ENCODE assay signal across 8 cellular contexts in the genomic region with DNA sequence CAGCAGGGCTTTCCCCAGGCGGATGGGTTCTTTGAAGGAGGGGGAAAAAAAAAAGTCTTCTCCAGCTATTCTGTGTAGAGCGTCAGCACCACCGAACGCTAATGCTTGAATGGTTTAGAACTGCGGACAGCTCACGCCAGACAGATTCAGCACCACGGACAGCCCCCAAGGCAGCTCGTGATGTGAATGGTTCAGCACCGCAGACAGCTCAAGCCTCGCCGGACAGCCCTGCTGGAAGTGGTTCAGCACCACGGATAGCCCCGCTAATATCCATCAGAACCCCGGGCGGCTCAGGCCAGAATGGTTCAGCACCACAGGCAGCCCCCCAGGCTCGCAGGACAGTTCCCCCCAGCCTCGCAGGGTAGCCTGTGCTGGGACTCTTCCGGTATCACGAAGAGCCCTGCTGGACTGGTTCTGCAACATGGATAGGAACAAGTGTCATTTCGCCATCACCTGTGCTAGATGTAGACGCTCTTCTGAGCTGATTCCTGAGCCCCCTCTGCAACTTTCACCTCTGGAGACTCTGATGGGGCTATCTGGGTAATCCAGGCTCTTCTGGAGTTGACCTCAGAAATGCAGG. TPM values are rescaled to one million over a fixed set of nuclear protein-coding genes. Genes with fewer than 3 reads are reported as not detected.
DNase-seq lines count a peak whose midpoint lies in the region; ATAC-seq and TF ChIP-seq lines count a peak whose summit lies in the region.

No MANE protein-coding gene starts in this region.

- no peak overlapping the region for H2AFZ ChIP-seq in neural progenitor cell (replicated peaks)

- H3K4me3 ChIP-seq in AG04449 (ENCODE audit: low read depth, low read length): no peak overlapping the region
- no peak overlapping the region for H3K4me3 ChIP-seq in neural progenitor cell

- DNase-seq in AG04449 (ENCODE audit: low read depth, low spot score): peak; percentile 7
- DNase-seq in HS-27A (ENCODE audit: low read depth): peak; percentile 3
- peak; percentile 89 for DNase-seq in WTC11 (ENCODE audit: low spot score)
- DNase-seq in foreskin keratinocyte: peak; percentile 29 to 54
- peak; percentile 95 for DNase-seq in neural progenitor cell (ENCODE audit: low spot score)
- DNase-seq in NCI-H1436 treated with DMSO at 0.1 percent for 48 hours (lab: John Stamatoyannopoulos, UW): no peak
- DNase-seq in SKM-1 treated with dmso at 0.1 percent for 144 hours (lab: John Stamatoyannopoulos, UW; ENCODE audit: unreplicated experiment): no peak

- CTCF ChIA-PET in AG04449 (lab: Yijun Ruan, JAX): no interaction called here
- CTCF ChIA-PET in WTC11 (lab: Charles Lee): no interaction called here

- H3K27me3 ChIP-seq in foreskin keratinocyte: no peaks in the 10 kb centered on the region
- H3K27me3 ChIP-seq in neural progenitor cell: no peaks in the 10 kb centered on the region

- H3K36me3 ChIP-seq in neural progenitor cell: no peaks in the 10 kb centered on the region

- TF ChIP-seq CTCF in AG04449 (IDR thresholded peaks at IDR 0.05; ENCODE audit: insufficient read depth, low read length, missing control alignments): no peak
- no peak for TF ChIP-seq CTCF in WTC11 (IDR thresholded peaks at IDR 0.05)
- no peak for TF ChIP-seq CTCF in foreskin keratinocyte (conservative IDR thresholded peaks at IDR 0.05)
- TF ChIP-seq CTCF in neural progenitor cell (IDR thresholded peaks at IDR 0.05): no peak

- no peaks in the 10 kb centered on the region for H3K4me1 Mint-ChIP-seq in WTC11
- no peaks in the 10 kb centered on the region for H3K4me1 Mint-ChIP-seq in neural progenitor cell

- peaks cover under 1% of the 10 kb centered on the region for H3K27me3 Mint-ChIP-seq in WTC11 (ENCODE audit: low read depth)
- peaks cover 2% of the 10 kb centered on the region for H3K27me3 Mint-ChIP-seq in neural progenitor cell (ENCODE audit: insufficient read depth, low read depth)

- peaks cover 68% of the 10 kb centered on the region for H3K9me3 Mint-ChIP-seq in WTC11
- H3K9me3 Mint-ChIP-seq in neural progenitor cell: peaks cover 64% of the 10 kb centered on the region

- no peak overlapping the region for H3K27ac Mint-ChIP-seq in WTC11
- H3K27ac Mint-ChIP-seq in neural progenitor cell: no peak overlapping the region

- H3K4me2 ChIP-seq in neural progenitor cell: no peak overlapping the region

- H3K4me3 Mint-ChIP-seq in WTC11: no peak overlapping the region
- H3K4me3 Mint-ChIP-seq in neural progenitor cell: no peak overlapping the region

- H3K4me1 ChIP-seq in foreskin keratinocyte (no peaks in the 10 kb centered on the region), neural progenitor cell (no peaks in the 10 kb centered on the region)

- H3K79me2 ChIP-seq in neural progenitor cell (ENCODE audit: low read depth): no peaks in the 10 kb centered on the region

- POLR2A ChIA-PET in AG04449 (lab: Yijun Ruan, JAX): no interaction called here
- POLR2A ChIA-PET in WTC11 (lab: Charles Lee): no interaction called here

- H3F3A ChIP-seq in neural progenitor cell (ENCODE audit: low read depth): no peaks in the 10 kb centered on the region

- H4K20me1 ChIP-seq in neural progenitor cell (ENCODE audit: low read depth): no peaks in the 10 kb centered on the region

- no peak overlapping the region for H3K9ac ChIP-seq in neural progenitor cell

- H3K27ac ChIP-seq in foreskin keratinocyte (no peak overlapping the region), neural progenitor cell (no peak overlapping the region)

- ATAC-seq in WTC11 (peak; percentile 91), foreskin keratinocyte (peak; percentile 62), GM19324 (IDR thresholded peaks at IDR 0.05; ENCODE audit: low FRiP score, unreplicated experiment) (no peak)

- H3K36me3 Mint-ChIP-seq in WTC11 (peaks cover 55% of the 10 kb centered on the region), neural progenitor cell (peaks cover 7% of the 10 kb centered on the region)

- H3K9me3 ChIP-seq in neural progenitor cell (ENCODE audit: low read depth): peaks cover 8% of the 10 kb centered on the region

TF ChIP-seq in WTC11, 78 proteins besides CTCF, POLR2A, EP300 and RAD21 (continues in another document):
- TF ChIP-seq, protein P1, sequence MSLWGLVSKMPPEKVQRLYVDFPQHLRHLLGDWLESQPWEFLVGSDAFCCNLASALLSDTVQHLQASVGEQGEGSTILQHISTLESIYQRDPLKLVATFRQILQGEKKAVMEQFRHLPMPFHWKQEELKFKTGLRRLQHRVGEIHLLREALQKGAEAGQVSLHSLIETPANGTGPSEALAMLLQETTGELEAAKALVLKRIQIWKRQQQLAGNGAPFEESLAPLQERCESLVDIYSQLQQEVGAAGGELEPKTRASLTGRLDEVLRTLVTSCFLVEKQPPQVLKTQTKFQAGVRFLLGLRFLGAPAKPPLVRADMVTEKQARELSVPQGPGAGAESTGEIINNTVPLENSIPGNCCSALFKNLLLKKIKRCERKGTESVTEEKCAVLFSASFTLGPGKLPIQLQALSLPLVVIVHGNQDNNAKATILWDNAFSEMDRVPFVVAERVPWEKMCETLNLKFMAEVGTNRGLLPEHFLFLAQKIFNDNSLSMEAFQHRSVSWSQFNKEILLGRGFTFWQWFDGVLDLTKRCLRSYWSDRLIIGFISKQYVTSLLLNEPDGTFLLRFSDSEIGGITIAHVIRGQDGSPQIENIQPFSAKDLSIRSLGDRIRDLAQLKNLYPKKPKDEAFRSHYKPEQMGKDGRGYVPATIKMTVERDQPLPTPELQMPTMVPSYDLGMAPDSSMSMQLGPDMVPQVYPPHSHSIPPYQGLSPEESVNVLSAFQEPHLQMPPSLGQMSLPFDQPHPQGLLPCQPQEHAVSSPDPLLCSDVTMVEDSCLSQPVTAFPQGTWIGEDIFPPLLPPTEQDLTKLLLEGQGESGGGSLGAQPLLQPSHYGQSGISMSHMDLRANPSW (CRISPR knock-in tag; conservative IDR thresholded peaks at IDR 0.05; ENCODE audit: low read depth): peak; percentile 98; the same call in 1 of the 2 replicates
- TF ChIP-seq TP53 (CRISPR knock-in tag; IDR thresholded peaks at IDR 0.05) (peak; percentile 99), ELF4 (CRISPR knock-in tag; IDR thresholded peaks at IDR 0.05; ENCODE audit: low read depth) (peak; percentile 97), MYBL2 (CRISPR knock-in tag; IDR thresholded peaks at IDR 0.05) (peak; percentile 95)
- TF ChIP-seq, protein P2, sequence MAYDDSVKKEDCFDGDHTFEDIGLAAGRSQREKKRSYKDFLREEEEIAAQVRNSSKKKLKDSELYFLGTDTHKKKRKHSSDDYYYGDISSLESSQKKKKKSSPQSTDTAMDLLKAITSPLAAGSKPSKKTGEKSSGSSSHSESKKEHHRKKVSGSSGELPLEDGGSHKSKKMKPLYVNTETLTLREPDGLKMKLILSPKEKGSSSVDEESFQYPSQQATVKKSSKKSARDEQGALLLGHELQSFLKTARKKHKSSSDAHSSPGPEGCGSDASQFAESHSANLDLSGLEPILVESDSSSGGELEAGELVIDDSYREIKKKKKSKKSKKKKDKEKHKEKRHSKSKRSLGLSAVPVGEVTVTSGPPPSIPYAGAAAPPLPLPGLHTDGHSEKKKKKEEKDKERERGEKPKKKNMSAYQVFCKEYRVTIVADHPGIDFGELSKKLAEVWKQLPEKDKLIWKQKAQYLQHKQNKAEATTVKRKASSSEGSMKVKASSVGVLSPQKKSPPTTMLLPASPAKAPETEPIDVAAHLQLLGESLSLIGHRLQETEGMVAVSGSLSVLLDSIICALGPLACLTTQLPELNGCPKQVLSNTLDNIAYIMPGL (CRISPR knock-in tag; IDR thresholded peaks at IDR 0.05): peak; percentile 77
- TF ChIP-seq, protein P3, sequence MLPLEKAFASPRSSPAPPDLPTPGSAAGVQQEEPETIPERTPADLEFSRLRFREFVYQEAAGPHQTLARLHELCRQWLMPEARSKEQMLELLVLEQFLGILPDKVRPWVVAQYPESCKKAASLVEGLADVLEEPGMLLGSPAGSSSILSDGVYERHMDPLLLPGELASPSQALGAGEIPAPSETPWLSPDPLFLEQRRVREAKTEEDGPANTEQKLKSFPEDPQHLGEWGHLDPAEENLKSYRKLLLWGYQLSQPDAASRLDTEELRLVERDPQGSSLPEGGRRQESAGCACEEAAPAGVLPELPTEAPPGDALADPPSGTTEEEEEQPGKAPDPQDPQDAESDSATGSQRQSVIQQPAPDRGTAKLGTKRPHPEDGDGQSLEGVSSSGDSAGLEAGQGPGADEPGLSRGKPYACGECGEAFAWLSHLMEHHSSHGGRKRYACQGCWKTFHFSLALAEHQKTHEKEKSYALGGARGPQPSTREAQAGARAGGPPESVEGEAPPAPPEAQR (CRISPR knock-in tag; IDR thresholded peaks at IDR 0.05): no peak
- TF ChIP-seq, protein P4, sequence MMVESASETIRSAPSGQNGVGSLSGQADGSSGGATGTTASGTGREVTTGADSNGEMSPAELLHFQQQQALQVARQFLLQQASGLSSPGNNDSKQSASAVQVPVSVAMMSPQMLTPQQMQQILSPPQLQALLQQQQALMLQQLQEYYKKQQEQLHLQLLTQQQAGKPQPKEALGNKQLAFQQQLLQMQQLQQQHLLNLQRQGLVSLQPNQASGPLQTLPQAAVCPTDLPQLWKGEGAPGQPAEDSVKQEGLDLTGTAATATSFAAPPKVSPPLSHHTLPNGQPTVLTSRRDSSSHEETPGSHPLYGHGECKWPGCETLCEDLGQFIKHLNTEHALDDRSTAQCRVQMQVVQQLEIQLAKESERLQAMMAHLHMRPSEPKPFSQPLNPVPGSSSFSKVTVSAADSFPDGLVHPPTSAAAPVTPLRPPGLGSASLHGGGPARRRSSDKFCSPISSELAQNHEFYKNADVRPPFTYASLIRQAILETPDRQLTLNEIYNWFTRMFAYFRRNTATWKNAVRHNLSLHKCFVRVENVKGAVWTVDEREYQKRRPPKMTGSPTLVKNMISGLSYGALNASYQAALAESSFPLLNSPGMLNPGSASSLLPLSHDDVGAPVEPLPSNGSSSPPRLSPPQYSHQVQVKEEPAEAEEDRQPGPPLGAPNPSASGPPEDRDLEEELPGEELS (CRISPR knock-in tag; IDR thresholded peaks at IDR 0.05): peak; percentile 100

RNA-seq across cellular contexts. Expression of a gene that starts 4.9 kb away (rescaled TPM):
- total RNA-seq in WTC11 (2021) (0.15 to 0.39 TPM (median 0.34 TPM) in 3 replicates), foreskin keratinocyte (not detected in 2 replicates), neural progenitor cell (ENCODE audit: low replicate concordance) (2.1 and 2.4 TPM in 2 replicates)
- not detected in 2 replicates for polyA plus RNA-seq in foreskin keratinocyte

RNA-seq across cellular contexts. Expression of a gene that starts 33.5 kb away (rescaled TPM):
- total RNA-seq in WTC11 (2021) (0.16 to 0.17 TPM in 2 of 3 replicates, not detected in the other), foreskin keratinocyte (not detected in 2 replicates), neural progenitor cell (ENCODE audit: low replicate concordance) (not detected in 2 replicates)
- not detected in 2 replicates for polyA plus RNA-seq in foreskin keratinocyte

RNA-seq across cellular contexts. Expression of a gene that starts 43.0 kb away (rescaled TPM):
- total RNA-seq in WTC11 (2021) (6.7 to 8.0 TPM (median 7.0 TPM) in 3 replicates), foreskin keratinocyte (6.9 and 7.5 TPM in 2 replicates), neural progenitor cell (ENCODE audit: low replicate concordance) (9.3 and 16.2 TPM in 2 replicates)
- 5.1 and 5.3 TPM in 2 replicates for polyA plus RNA-seq in foreskin keratinocyte

Comparison
In these comparisons a context has a peak if more than half of its experiments do, and no peak if none do; other contexts are left out.
1. DNase-seq: peak in AG04449 (single experiment), HS-27A (single experiment), WTC11 (single experiment), foreskin keratinocyte (2 of 2) and neural progenitor cell (single experiment); none in NCI-H1436 treated with DMSO at 0.1 percent for 48 hours (single experiment) and SKM-1 treated with dmso at 0.1 percent for 144 hours (single experiment).